ENCODE assay signal across 13 cellular contexts in genomic region chr2:219769044-219770030, GRCh38.
A peak's percentile ranks its signal among the peaks of the same experiment; 100 is the strongest.
DNase-seq lines count a peak whose midpoint lies in the region; ATAC-seq and TF ChIP-seq lines count a peak whose summit lies in the region.
"Had no signal": no experiment of that assay in that cellular context is flagged by ENCODE, and none has a peak within 500 bp of the region (broad histone marks: within the 10 kb centered on the region; RNA-seq: fewer than 3 reads in every experiment).

No MANE protein-coding gene starts in this region.

- no peaks in the 10 kb centered on the region for H3K9me3 ChIP-seq in right cardiac atrium (ENCODE audit: control insufficient read depth, low read length)
- no peaks in the 10 kb centered on the region for H3K9me3 ChIP-seq in gastrocnemius medialis

- peak; percentile 90 to 92 for ATAC-seq in right cardiac atrium
- ATAC-seq in gastrocnemius medialis = peak; percentile 80 to 83
- ATAC-seq: natural killer cell treated with Interleukin-12 subunit alpha and Interleukin-12 subunit beta and Interleukin-15 and Interleukin-18, amount 100 ng/mL, for 72 hours had no signal

- TF ChIP-seq CTCF in cardiac fibroblast (IDR thresholded peaks at IDR 0.05; ENCODE audit: low read depth, low read length) (no peak), gastrocnemius medialis (IDR thresholded peaks at IDR 0.05 in 4 of 5, conservative IDR thresholded peaks at IDR 0.05 in 1 of 5) (no peak)

- 29% methylated on average over 19 of the region's 19 CpGs for WGBS in right cardiac atrium

- H3K27me3 ChIP-seq in right cardiac atrium (ENCODE audit: control insufficient read depth, insufficient read depth) (no peaks in the 10 kb centered on the region), gastrocnemius medialis (no peaks in the 10 kb centered on the region)

- DNase-seq in M059J (ENCODE audit: low read depth) (peak; percentile 7), cardiac fibroblast (ENCODE audit: low read depth in 2 of 2) (peak; percentile 4 to 8), right cardiac atrium (peak; percentile 53 to 88 (median 77)), gastrocnemius medialis (peak in 1 of 2 donors; percentile 25), RKO (ENCODE audit: low spot score) (no peak), iPS-NIHi7 (ENCODE audit: extremely low spot score) (no peak)
- no peak for DNase-seq in stimulated activated CD4-positive, alpha-beta T cell treated with anti-CD3 and anti-CD28 coated beads, Interleukin-12 subunit alpha, Interleukin-12 subunit beta, amount 100 ng/mL, for 4 hours
- DNase-seq in activated CD4-positive, alpha-beta T cell treated with anti-CD3 and anti-CD28 coated beads, Interleukin-2, amount 50 U/mL, for 4 hours = no peak
- DNase-seq: activated CD4-positive, CD25-positive, alpha-beta regulatory T cell treated with anti-CD3 and anti-CD28 coated beads, Interleukin-2, amount 50 U/mL, for 72 hours; cerebellar nuclear complex; NCI-H187; trophoblast cell had no signal

- H3K4me3 ChIP-seq in cardiac fibroblast (replicated peaks in 1 of 2; ENCODE audit: low read depth in 2 of 2, low read length in 2 of 2) = no peak overlapping the region
- no peak overlapping the region for H3K4me3 ChIP-seq in right cardiac atrium (ENCODE audit: low read length)
- peak overlapping the region in 1 of 4 donors; percentile 9 for H3K4me3 ChIP-seq in gastrocnemius medialis

- no peak for TF ChIP-seq POLR2A in gastrocnemius medialis (IDR thresholded peaks at IDR 0.05)

- H3K27ac ChIP-seq in right cardiac atrium (ENCODE audit: low read length) = peak overlapping the region; percentile 94
- peak overlapping the region in 3 of 4 donors; percentile 34 to 68 (median 41) for H3K27ac ChIP-seq in gastrocnemius medialis

- intact Hi-C loops in right cardiac atrium (cut with DNase I) = no loop called here
- intact Hi-C loops in gastrocnemius medialis (cut with DNase I; ENCODE audit: low total_unique reads) = no loop called here

- no peaks in the 10 kb centered on the region for H3K36me3 ChIP-seq in gastrocnemius medialis

- in situ Hi-C loops in gastrocnemius medialis (cut with MboI; ENCODE audit: low sequenced_read_pairs in 4 of 4) = no loop called here

- H3K4me1 ChIP-seq in right cardiac atrium (ENCODE audit: control insufficient read depth, insufficient read depth, low read length) (peaks cover 3% of the 10 kb centered on the region), gastrocnemius medialis (peaks cover 0 to 10% of the 10 kb centered on the region in 2 donors)

Comparison
In these comparisons a context has a peak if more than half of its experiments do, and no peak if none do; other contexts are left out.
1. DNase-seq: peak in M059J (single experiment), cardiac fibroblast (2 of 2) and right cardiac atrium (3 of 3); none in RKO (single experiment), iPS-NIHi7 (single experiment), stimulated activated CD4-positive, alpha-beta T cell treated with anti-CD3 and anti-CD28 coated beads, Interleukin-12 subunit alpha, Interleukin-12 subunit beta, amount 100 ng/mL, for 4 hours (single experiment) and activated CD4-positive, alpha-beta T cell treated with anti-CD3 and anti-CD28 coated beads, Interleukin-2, amount 50 U/mL, for 4 hours (0 of 2).